ENCODE assay signal across 22 cellular contexts in the genomic region with DNA sequence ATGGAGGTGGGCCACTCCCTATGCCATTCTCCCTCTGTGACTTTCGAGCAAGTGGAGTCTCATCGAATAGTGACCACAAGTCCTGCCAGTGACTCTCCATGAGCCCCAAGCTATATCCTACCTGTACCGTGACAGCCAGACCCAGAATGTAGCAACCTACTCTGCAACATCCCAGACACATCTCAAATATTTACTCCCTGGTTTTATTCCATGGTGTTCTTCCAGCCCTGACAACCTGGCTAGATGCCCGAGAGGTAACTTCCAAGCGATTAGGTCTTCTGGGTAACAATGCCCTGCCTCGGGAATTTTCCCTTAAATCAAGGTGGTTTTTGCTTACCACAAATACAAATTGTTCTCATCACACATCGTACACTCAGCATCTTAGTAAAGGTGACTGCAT.
A peak's percentile ranks its signal among the peaks of the same experiment; 100 is the strongest.
DNase-seq lines count a peak whose midpoint lies in the region; ATAC-seq, FAIRE-seq and TF ChIP-seq lines count a peak whose summit lies in the region.
"Had no signal": no experiment of that assay in that cellular context is flagged by ENCODE, and none has a peak within 500 bp of the region (broad histone marks: within the 10 kb centered on the region; RNA-seq: fewer than 3 reads in every experiment).

No MANE protein-coding gene starts in this region.

- H3K4me2 ChIP-seq in BLaER1 treated with 17β-estradiol and CSF1 and Interleukin-3, amounts not matched to agents 10 nM and 100 nM = peak overlapping the region in 8 of 11 experiments; percentile 4 to 32 (median 13); a peak in 6 of 22 replicates
- no peak overlapping the region for H3K4me2 ChIP-seq in HepG2 (ENCODE audit: low read depth, low read length)
- H3K4me2 ChIP-seq: KMS-11 had no signal

- peaks cover 63% of the 10 kb centered on the region for H3K4me1 Mint-ChIP-seq in osteocyte (ENCODE audit: unreplicated experiment)
- H3K4me1 Mint-ChIP-seq in progenitor cell of endocrine pancreas (ENCODE audit: low read depth) = peaks cover 22% of the 10 kb centered on the region

- no peak for TF ChIP-seq RAD21 in HepG2 (CRISPR knock-in tag; IDR thresholded peaks at IDR 0.05)

- H3K9me3 Mint-ChIP-seq in osteocyte (ENCODE audit: unreplicated experiment) (no peaks in the 10 kb centered on the region), progenitor cell of endocrine pancreas (ENCODE audit: low read depth) (no peaks in the 10 kb centered on the region)
- H3K9me3 Mint-ChIP-seq: IgD-negative memory B cell had no signal

- no peaks in the 10 kb centered on the region for H3K27me3 Mint-ChIP-seq in osteocyte (ENCODE audit: unreplicated experiment)
- no peaks in the 10 kb centered on the region for H3K27me3 Mint-ChIP-seq in progenitor cell of endocrine pancreas

- H3K27ac ChIP-seq in BLaER1 treated with 17β-estradiol and CSF1 and Interleukin-3, amounts not matched to agents 10 nM and 100 nM = no peak overlapping the region
- H3K27ac ChIP-seq in VCaP = peak overlapping the region; percentile 34; the same call in 1 of the 2 replicates
- no peak overlapping the region for H3K27ac ChIP-seq in HepG2 (ENCODE audit: extremely low read length, insufficient read depth, low read length)
- H3K27ac ChIP-seq: GM23248, KMS-11, SJSA1 had no signal

- FAIRE-seq in HepG2 (lab: Jason Lieb, UNC) = no peak
- FAIRE-seq: A204.1, GM18507, RCC 7860 had no signal

- peaks cover 0 to 30% (median 0%) of the 10 kb centered on the region in 11 experiments; a peak in 2 of 22 replicates for H3K36me3 ChIP-seq in BLaER1 treated with 17β-estradiol and CSF1 and Interleukin-3, amounts not matched to agents 10 nM and 100 nM
- H3K36me3 ChIP-seq in HepG2 (replicated peaks in 1 of 2; ENCODE audit: control insufficient read depth in 1 of 2, insufficient read depth in 2 of 2, low read length in 2 of 2) = peaks cover 6 to 19% of the 10 kb centered on the region in 2 experiments; a peak in 4 of 5 replicates
- H3K36me3 ChIP-seq: SJSA1 had no signal

- H4K20me1 ChIP-seq in BLaER1 treated with 17β-estradiol and CSF1 and Interleukin-3, amounts not matched to agents 10 nM and 100 nM = peaks cover 0 to 85% (median 0%) of the 10 kb centered on the region in 11 experiments; a peak in 6 of 22 replicates
- peaks cover 16% of the 10 kb centered on the region; the same call in 1 of the 2 replicates for H4K20me1 ChIP-seq in HepG2 (ENCODE audit: insufficient read depth, low read length)

- H3K27ac Mint-ChIP-seq in osteocyte (ENCODE audit: unreplicated experiment) (peak overlapping the region; percentile 13), progenitor cell of endocrine pancreas (no peak overlapping the region)
- H3K27ac Mint-ChIP-seq: IgD-negative memory B cell had no signal

- TF ChIP-seq POLR2A in HepG2 (IDR thresholded peaks at IDR 0.05; ENCODE audit: insufficient read depth in 1 of 2, low read depth in 2 of 2, low read length in 2 of 2) = no peak

- no peaks in the 10 kb centered on the region for H3K27me3 ChIP-seq in BLaER1 treated with 17β-estradiol and CSF1 and Interleukin-3, amounts not matched to agents 10 nM and 100 nM
- no peaks in the 10 kb centered on the region for H3K27me3 ChIP-seq in HepG2 (ENCODE audit: control insufficient read depth in 1 of 2, insufficient read depth in 2 of 2, low read length in 2 of 2)
- H3K27me3 ChIP-seq: SJSA1 had no signal

- peaks cover 8% of the 10 kb centered on the region for H3K36me3 Mint-ChIP-seq in osteocyte (ENCODE audit: unreplicated experiment)
- H3K36me3 Mint-ChIP-seq in progenitor cell of endocrine pancreas (ENCODE audit: insufficient read depth) = peaks cover 14% of the 10 kb centered on the region
- H3K36me3 Mint-ChIP-seq: IgD-negative memory B cell had no signal

- H3K4me3 Mint-ChIP-seq in osteocyte (ENCODE audit: unreplicated experiment) (no peak overlapping the region), progenitor cell of endocrine pancreas (ENCODE audit: low read depth) (no peak overlapping the region)
- H3K4me3 Mint-ChIP-seq: IgD-negative memory B cell had no signal

- no peak for ATAC-seq in HepG2
- no peak for ATAC-seq in HG03196 (IDR thresholded peaks at IDR 0.05; ENCODE audit: unreplicated experiment)

- H3K4me3 ChIP-seq in BLaER1 treated with 17β-estradiol and CSF1 and Interleukin-3, amounts not matched to agents 10 nM and 100 nM = no peak overlapping the region
- H3K4me3 ChIP-seq in HepG2 (replicated peaks in 1 of 3; ENCODE audit: insufficient read depth in 1 of 3, low read depth in 2 of 3, low read length in 3 of 3) = no peak overlapping the region
- H3K4me3 ChIP-seq: GM23248, SJSA1 had no signal

- peaks cover 3% of the 10 kb centered on the region for H3K79me2 ChIP-seq in HepG2 (ENCODE audit: insufficient read depth, low read length)

- DNase-seq in HepG2 (ENCODE audit: low spot score) (no peak), osteocyte (ENCODE audit: extremely low spot score, unreplicated experiment) (no peak), NCI-H446 (lab: John Stamatoyannopoulos, UW) (no peak), progenitor cell of endocrine pancreas (ENCODE audit: low spot score, unreplicated experiment) (no peak)
- DNase-seq: AML-193, GM23248, H7, NCI-H1092, NCI-H1417 treated with DMSO at 0.1 percent for 48 hours, NCI-H1694 treated with DMSO at 0.1 percent for 48 hours, NCI-H2081, NCI-H2227 treated with DMSO at 0.1 percent for 48 hours, NCI-H510A treated with DMSO at 0.1 percent for 48 hours had no signal

- intact Hi-C loops in HepG2 (cut with micrococcal nuclease; ENCODE audit: unreplicated experiment) = loop anchor here (10.0 kb wide), 1 partner anchor 209 kb away; the partner anchor contains the start of gene ZFHX3

- H3K9me3 ChIP-seq in BLaER1 treated with 17β-estradiol and CSF1 and Interleukin-3, amounts not matched to agents 10 nM and 100 nM (replicated peaks in 1 of 11) = no peaks in the 10 kb centered on the region
- H3K9me3 ChIP-seq in HepG2 (ENCODE audit: low read length) = no peaks in the 10 kb centered on the region
- H3K9me3 ChIP-seq: SJSA1 had no signal

- BruUV-seq in HepG2 (replicated peaks; lab: Mats Ljungman, UMichigan) = no TSS peak

- WGBS in HepG2 (ENCODE audit: low lambda C conversion rate) = 97% methylated on average over 7 of the region's 7 CpGs

- POLR2A ChIA-PET in HepG2 (lab: Yijun Ruan, JAX) = no interaction called here

- in situ Hi-C loops in HepG2 (cut with HindIII; ENCODE audit: extremely low pct_ligation_motif_present, low pct_unique_long_range_greater_than_20kb) = loop anchor here (10.0 to 25.0 kb wide), 2 partner anchors 324 to 359 kb away; no protein-coding TSS in a partner anchor

- no peak overlapping the region for H3K9ac ChIP-seq in BLaER1 treated with 17β-estradiol and CSF1 and Interleukin-3, amounts not matched to agents 10 nM and 100 nM
- H3K9ac ChIP-seq in HepG2 (ENCODE audit: insufficient read depth, low read depth, low read length) = no peak overlapping the region
- H3K9ac ChIP-seq: GM23248, KMS-11 had no signal

- CTCF ChIA-PET in HepG2 (lab: Yijun Ruan, JAX; ENCODE audit: low intra/inter-chr PET ratio, low total read pairs) = no interaction called here

- TF ChIP-seq EP300 in HepG2 (IDR thresholded peaks at IDR 0.05; ENCODE audit: low read depth in 2 of 2, low read length in 2 of 2) = no peak
- TF ChIP-seq EP300 in HepG2 (CRISPR knock-in tag; IDR thresholded peaks at IDR 0.05; ENCODE audit: borderline replicate concordance) = no peak

- no peak overlapping the region for H2AFZ ChIP-seq in HepG2 (ENCODE audit: low read length)
- H2AFZ ChIP-seq: GM23248 had no signal

- H3K4me1 ChIP-seq in BLaER1 treated with 17β-estradiol and CSF1 and Interleukin-3, amounts not matched to agents 10 nM and 100 nM = peaks cover 16 to 38% (median 25%) of the 10 kb centered on the region in 10 experiments
- H3K4me1 ChIP-seq in HepG2 (ENCODE audit: insufficient read depth, low read length) = no peaks in the 10 kb centered on the region

- no peak for TF ChIP-seq CTCF in VCaP (conservative IDR thresholded peaks at IDR 0.05)
- TF ChIP-seq CTCF in HepG2 (CRISPR knock-in tag; IDR thresholded peaks at IDR 0.05) = no peak
- TF ChIP-seq CTCF in osteocyte (IDR thresholded peaks at IDR 0.05) = no peak
- no peak for TF ChIP-seq CTCF in progenitor cell of endocrine pancreas (IDR thresholded peaks at IDR 0.05; ENCODE audit: unreplicated experiment)

TF ChIP-seq in HepG2, 621 proteins besides CTCF, POLR2A, EP300 and RAD21:
- TF ChIP-seq ZNF790 (CRISPR knock-in tag; IDR thresholded peaks at IDR 0.05; ENCODE audit: borderline replicate concordance) = no peak
- peak; percentile 36 for TF ChIP-seq RBM22 (optimal IDR thresholded peaks at IDR 0.05; ENCODE audit: low read length)
TF ChIP-seq in HepG2: peak in this region for 1.
